ENCODE assay signal across 9 cellular contexts in the genomic region with DNA sequence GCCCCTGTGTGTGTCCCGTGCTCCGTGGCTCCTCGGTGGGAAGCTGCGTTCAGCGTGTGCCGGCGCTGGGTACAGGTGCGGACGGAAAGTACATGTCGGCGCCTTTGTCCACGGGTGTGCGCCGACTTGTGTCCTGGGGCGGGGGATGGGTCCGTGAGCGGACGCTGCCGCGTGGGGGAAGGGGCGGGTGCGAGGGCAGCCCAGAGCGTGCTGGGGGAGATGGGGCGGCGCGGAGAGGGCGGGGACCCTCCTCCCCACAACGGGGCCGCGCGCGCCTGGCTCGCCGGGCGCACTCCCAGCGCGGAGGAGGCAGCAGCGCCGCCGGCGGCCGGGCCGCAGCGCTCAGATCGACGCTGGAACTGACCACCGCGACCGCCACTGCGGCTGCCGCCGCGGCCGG. TPM values are rescaled to one million over a fixed set of nuclear protein-coding genes. Genes with fewer than 3 reads are reported as not detected.
DNase-seq lines count a peak whose midpoint lies in the region; ATAC-seq, FAIRE-seq and TF ChIP-seq lines count a peak whose summit lies in the region.
"Had no signal": no experiment of that assay in that cellular context is flagged by ENCODE, and none has a peak within 500 bp of the region (broad histone marks: within the 10 kb centered on the region; RNA-seq: fewer than 3 reads in every experiment).

No MANE protein-coding gene starts in this region.

- H3K79me2 ChIP-seq in keratinocyte (ENCODE audit: control insufficient read depth, insufficient read depth, low read length), result no peaks in the 10 kb centered on the region

- peaks cover under 1% of the 10 kb centered on the region for H3K4me1 ChIP-seq in keratinocyte (ENCODE audit: control insufficient read depth, extremely low read depth, insufficient read depth, low read length)

- peak overlapping the region; percentile 9 for H3K4me2 ChIP-seq in keratinocyte (ENCODE audit: control insufficient read depth, extremely low read depth, insufficient read depth, low read depth, low read length)

- ATAC-seq in stimulated activated memory B cell treated with anti-CD40 and anti-IgM and Interleukin-4, amounts not matched to agents 10 μg/mL and 1 μg/mL and 100 μg/mL, for 72 hours, result peak; percentile 37
- ATAC-seq in GM18517 (IDR thresholded peaks at IDR 0.05; ENCODE audit: unreplicated experiment), result no peak

- dilution Hi-C loops in keratinocyte (cut with MboI; ENCODE audit: extremely low pct_ligation_motif_present, low sequenced_read_pairs), result no loop called here

- no peak overlapping the region for H3K4me3 ChIP-seq in keratinocyte (ENCODE audit: control insufficient read depth in 2 of 3, extremely low read depth in 1 of 3, insufficient read depth in 2 of 3, low read depth in 1 of 3, low read length in 3 of 3)

- no peak for FAIRE-seq in keratinocyte (lab: Jason Lieb, UNC)

- no peak overlapping the region for H3K4me3 Mint-ChIP-seq in stimulated activated memory B cell treated with anti-CD40 and anti-IgM and Interleukin-4, amounts not matched to agents 10 μg/mL and 1 μg/mL and 100 μg/mL, for 72 hours

- no peaks in the 10 kb centered on the region for H3K27me3 Mint-ChIP-seq in stimulated activated memory B cell treated with anti-CD40 and anti-IgM and Interleukin-4, amounts not matched to agents 10 μg/mL and 1 μg/mL and 100 μg/mL, for 72 hours

- H3K9me3 ChIP-seq in keratinocyte (ENCODE audit: control insufficient read depth, low read depth, low read length), result no peaks in the 10 kb centered on the region

- no peaks in the 10 kb centered on the region for H3K36me3 ChIP-seq in keratinocyte (ENCODE audit: control insufficient read depth in 2 of 2, extremely low read depth in 1 of 2, insufficient read depth in 2 of 2, low read length in 2 of 2)

- peaks cover 10% of the 10 kb centered on the region for H3K4me1 Mint-ChIP-seq in stimulated activated memory B cell treated with anti-CD40 and anti-IgM and Interleukin-4, amounts not matched to agents 10 μg/mL and 1 μg/mL and 100 μg/mL, for 72 hours

- DNase-seq in NCI-H1092 (lab: John Stamatoyannopoulos, UW), result peak; percentile 35
- peak; percentile 68 for DNase-seq in cerebellum (ENCODE audit: low spot score)
- DNase-seq in keratinocyte (ENCODE audit: low read depth, low spot score), result no peak
- no peak for DNase-seq in activated gamma-delta T cell treated with Interleukin-2 at 50 U/mL for 16 hours
- no peak for DNase-seq in activated T-cell treated with anti-CD3 and anti-CD28 coated beads for 4 hours
- DNase-seq in activated effector memory CD4-positive, alpha-beta T cell treated with Interleukin-2 at 50 U/mL for 16 hours, result no peak
- DNase-seq: stimulated activated CD4-positive, alpha-beta T cell treated with anti-CD3 and anti-CD28 coated beads, Interleukin-15, amount 100 ng/mL, for 24 hours had no signal

- peaks cover 14% of the 10 kb centered on the region for H3K27me3 ChIP-seq in keratinocyte (ENCODE audit: control insufficient read depth, extremely low read depth, insufficient read depth, low read length)

- no peak overlapping the region for H3K27ac ChIP-seq in keratinocyte (ENCODE audit: control insufficient read depth, insufficient read depth, low read length)

- TF ChIP-seq CTCF in keratinocyte (optimal IDR thresholded peaks at IDR 0.05 in 1 of 3, IDR thresholded peaks at IDR 0.05 in 1 of 3, conservative IDR thresholded peaks at IDR 0.05 in 1 of 3; ENCODE audit: extremely low read depth in 1 of 3, insufficient read depth in 2 of 3, low read length in 3 of 3), result peak in 1 of 3 experiments; percentile 22

- H2AFZ ChIP-seq in keratinocyte (ENCODE audit: control insufficient read depth, low read length), result no peak overlapping the region

- peaks cover 21% of the 10 kb centered on the region for H3K36me3 Mint-ChIP-seq in stimulated activated memory B cell treated with anti-CD40 and anti-IgM and Interleukin-4, amounts not matched to agents 10 μg/mL and 1 μg/mL and 100 μg/mL, for 72 hours

- H3K9me3 Mint-ChIP-seq in stimulated activated memory B cell treated with anti-CD40 and anti-IgM and Interleukin-4, amounts not matched to agents 10 μg/mL and 1 μg/mL and 100 μg/mL, for 72 hours, result no peaks in the 10 kb centered on the region

- H4K20me1 ChIP-seq in keratinocyte (ENCODE audit: control insufficient read depth, extremely low read depth, insufficient read depth, low read length), result no peaks in the 10 kb centered on the region

- no peak overlapping the region for H3K27ac Mint-ChIP-seq in stimulated activated memory B cell treated with anti-CD40 and anti-IgM and Interleukin-4, amounts not matched to agents 10 μg/mL and 1 μg/mL and 100 μg/mL, for 72 hours

- no peaks in the 10 kb centered on the region for H3K9me1 ChIP-seq in keratinocyte (ENCODE audit: control insufficient read depth, extremely low read depth, insufficient read depth, low read length)

- H3K9ac ChIP-seq in keratinocyte (ENCODE audit: control insufficient read depth, extremely low read depth, insufficient read depth, low read length), result no peak overlapping the region

RNA-seq across cellular contexts. Expression of a gene that starts 33.6 kb away (rescaled TPM):
- 4.4 TPM for total RNA-seq in cerebellum
- 3.4 to 5.0 TPM (median 4.2 TPM) in 3 replicates for polyA plus RNA-seq in keratinocyte
- 3.6 TPM for polyA plus RNA-seq in keratinocyte (2011; ENCODE audit: low read depth)
- polyA plus RNA-seq in keratinocyte (2011; cell fraction: cytosol; rRNA removed), result 1.9 and 2.9 TPM in 2 replicates
- 11.2 and 14.1 TPM in 2 replicates for polyA plus RNA-seq in keratinocyte (2011; cell fraction: nucleus; rRNA removed)
- polyA plus RNA-seq in keratinocyte (2012; ENCODE audit: low replicate concordance), result 4.4 and 4.9 TPM in 2 replicates
- 3.8 to 5.0 TPM (median 4.6 TPM) in 3 replicates for polyA minus RNA-seq in keratinocyte
- polyA minus RNA-seq in keratinocyte (2011; cell fraction: cytosol; rRNA and poly(A)+ RNA removed), result 5.0 TPM
- 7.8 and 8.4 TPM in 2 replicates for polyA minus RNA-seq in keratinocyte (2011; cell fraction: nucleus; rRNA and poly(A)+ RNA removed)

RNA-seq across cellular contexts. Expression of a gene that starts 34.6 kb away (rescaled TPM):
- total RNA-seq in cerebellum, result 33.0 TPM
- polyA plus RNA-seq in keratinocyte, result 4.2 to 6.4 TPM (median 5.1 TPM) in 3 replicates
- 3.1 TPM for polyA plus RNA-seq in keratinocyte (2011; ENCODE audit: low read depth)
- 1.9 and 3.7 TPM in 2 replicates for polyA plus RNA-seq in keratinocyte (2011; cell fraction: cytosol; rRNA removed)
- 24.9 and 34.1 TPM in 2 replicates for polyA plus RNA-seq in keratinocyte (2011; cell fraction: nucleus; rRNA removed)
- 4.8 and 6.1 TPM in 2 replicates for polyA plus RNA-seq in keratinocyte (2012; ENCODE audit: low replicate concordance)
- 9.6 to 15.2 TPM (median 13.1 TPM) in 3 replicates for polyA minus RNA-seq in keratinocyte
- 16.5 TPM for polyA minus RNA-seq in keratinocyte (2011; cell fraction: cytosol; rRNA and poly(A)+ RNA removed)
- 19.5 and 20.9 TPM in 2 replicates for polyA minus RNA-seq in keratinocyte (2011; cell fraction: nucleus; rRNA and poly(A)+ RNA removed)

Comparison
In these comparisons a context has a peak if more than half of its experiments do, and no peak if none do; other contexts are left out.
1. DNase-seq: peak in NCI-H1092 (single experiment) and cerebellum (single experiment); none in keratinocyte (single experiment), activated gamma-delta T cell treated with Interleukin-2 at 50 U/mL for 16 hours (single experiment), activated T-cell treated with anti-CD3 and anti-CD28 coated beads for 4 hours (single experiment) and activated effector memory CD4-positive, alpha-beta T cell treated with Interleukin-2 at 50 U/mL for 16 hours (single experiment).